In genomic region chr17:43368740-43369506, GRCh38 we compare ENCODE assay signal across 1 cellular context.
TF ChIP-seq lines count a peak whose summit lies in the region.

No MANE protein-coding gene starts in this region.

TF ChIP-seq in GM23338, 12 proteins besides CTCF, POLR2A, EP300 and RAD21 (continued from another document):
- TF ChIP-seq ZNF462 (CRISPR knock-in tag; IDR thresholded peaks at IDR 0.05) (no peak), EZH2 (IDR thresholded peaks at IDR 0.05; ENCODE audit: low read depth, unreplicated experiment) (no peak), ZNF114 (CRISPR knock-in tag; IDR thresholded peaks at IDR 0.05) (no peak), POLR2AphosphoS5 (IDR thresholded peaks at IDR 0.05; ENCODE audit: low read depth) (peak; percentile 48), STAT1 (IDR thresholded peaks at IDR 0.05; ENCODE audit: unreplicated experiment) (no peak), ETS1 (IDR thresholded peaks at IDR 0.05) (0 out of 2 replicates have a peak, but pooled peaks have one; percentile 20)
